Comparison of ENCODE assay signal across 18 cellular contexts in the genomic region with DNA sequence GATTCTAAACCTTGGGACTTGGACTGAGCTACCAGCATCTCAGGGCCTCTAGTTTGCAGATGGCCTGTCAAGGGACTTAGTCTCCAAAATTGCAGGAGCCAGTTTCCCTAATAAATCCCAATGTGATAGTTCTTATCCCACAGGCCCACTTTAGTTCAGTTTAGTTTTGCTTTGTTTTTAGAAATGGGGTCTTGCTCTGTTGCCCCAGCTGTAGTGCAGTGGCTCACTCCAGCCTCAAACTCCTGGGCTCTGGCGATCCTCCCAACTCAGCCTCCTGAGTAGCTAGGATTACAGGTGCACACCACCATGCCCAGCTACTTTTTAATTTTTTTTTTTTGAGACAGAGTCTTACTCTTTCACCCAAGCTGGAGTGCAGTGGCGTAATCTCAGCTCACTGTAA. TPM values are rescaled to one million over a fixed set of nuclear protein-coding genes. Genes with fewer than 3 reads are reported as not detected.
DNase-seq lines count a peak whose midpoint lies in the region; ATAC-seq and TF ChIP-seq lines count a peak whose summit lies in the region.
"Had no signal": no experiment of that assay in that cellular context is flagged by ENCODE, and none has a peak within 500 bp of the region (broad histone marks: within the 10 kb centered on the region; RNA-seq: fewer than 3 reads in every experiment).

No MANE protein-coding gene starts in this region.

- H3K4me3 ChIP-seq in CD4-positive, alpha-beta memory T cell (ENCODE audit: low read length in 2 of 2): no peak overlapping the region
- H3K4me3 ChIP-seq: BLaER1 treated with 17β-estradiol and CSF1 and Interleukin-3, amounts not matched to agents 10 nM and 100 nM; SK-N-MC had no signal

- H3K36me3 ChIP-seq in CD4-positive, alpha-beta memory T cell (ENCODE audit: insufficient read depth, low read length): no peaks in the 10 kb centered on the region

- no peak for TF ChIP-seq CTCF in nephron progenitor cell (IDR thresholded peaks at IDR 0.05)

- peaks cover 25% of the 10 kb centered on the region for H3K4me1 ChIP-seq in CD4-positive, alpha-beta memory T cell (ENCODE audit: insufficient read depth, low read length)

- H3K9me3 Mint-ChIP-seq in activated naive CD4-positive, alpha-beta T cell treated with anti-CD3 and anti-CD28 coated beads, Interleukin-2, amount 10 ng/mL, durations not matched to agents 7 days and 5 days: no peaks in the 10 kb centered on the region
- no peaks in the 10 kb centered on the region for H3K9me3 Mint-ChIP-seq in activated naive CD4-positive, alpha-beta T cell treated with anti-CD3 and anti-CD28 coated beads, Interleukin-2, amount 50 U/mL, for 72 hours
- H3K9me3 Mint-ChIP-seq in CD4-positive, alpha-beta memory T cell: no peaks in the 10 kb centered on the region
- no peaks in the 10 kb centered on the region for H3K9me3 Mint-ChIP-seq in nephron progenitor cell
- H3K9me3 Mint-ChIP-seq: H9 had no signal

- H3K36me3 Mint-ChIP-seq in activated naive CD4-positive, alpha-beta T cell treated with anti-CD3 and anti-CD28 coated beads, Interleukin-2, amount 10 ng/mL, durations not matched to agents 7 days and 5 days: peaks cover 9% of the 10 kb centered on the region
- H3K36me3 Mint-ChIP-seq in activated naive CD4-positive, alpha-beta T cell treated with anti-CD3 and anti-CD28 coated beads, Interleukin-2, amount 50 U/mL, for 72 hours: peaks cover 21 to 24% of the 10 kb centered on the region in 2 donors
- peaks cover 0 to 24% of the 10 kb centered on the region in 2 donors for H3K36me3 Mint-ChIP-seq in CD4-positive, alpha-beta memory T cell
- H3K36me3 Mint-ChIP-seq in T-helper 17 cell (ENCODE audit: low read depth) (peaks cover 7% of the 10 kb centered on the region), nephron progenitor cell (ENCODE audit: low read depth) (no peaks in the 10 kb centered on the region)

- CTCF ChIA-PET in activated naive CD4-positive, alpha-beta T cell treated with anti-CD3 and anti-CD28 coated beads, Interleukin-2, amount 10 ng/mL, durations not matched to agents 7 days and 5 days (lab: Charles Lee): interaction anchor here (0.6 to 1.2 kb wide), 3 partner anchors 9 to 63 kb away, joined by 3 to 4 read pairs (median 3); a partner anchor contains a TSS
- CTCF ChIA-PET in CD4-positive, alpha-beta memory T cell (lab: Charles Lee; ENCODE audit: partially characterized antibody): interaction anchor here (0.6 to 2.7 kb wide), 4 partner anchors 15 to 289 kb away, joined by 3 to 11 read pairs (median 4); a partner anchor contains a TSS

- no peak for ATAC-seq in activated naive CD4-positive, alpha-beta T cell treated with anti-CD3 and anti-CD28 coated beads, Interleukin-2, amount 50 U/mL, for 72 hours
- ATAC-seq in T-helper 17 cell (no peak), GM21423 (IDR thresholded peaks at IDR 0.05; ENCODE audit: unreplicated experiment) (no peak)

- H3K27me3 Mint-ChIP-seq in activated naive CD4-positive, alpha-beta T cell treated with anti-CD3 and anti-CD28 coated beads, Interleukin-2, amount 10 ng/mL, durations not matched to agents 7 days and 5 days: peaks cover 13% of the 10 kb centered on the region
- no peaks in the 10 kb centered on the region for H3K27me3 Mint-ChIP-seq in CD4-positive, alpha-beta memory T cell
- H3K27me3 Mint-ChIP-seq in T-helper 17 cell: no peaks in the 10 kb centered on the region
- peaks cover 10% of the 10 kb centered on the region for H3K27me3 Mint-ChIP-seq in nephron progenitor cell (ENCODE audit: low read depth, poor library complexity)

- H3K27ac ChIP-seq in CD4-positive, alpha-beta memory T cell (ENCODE audit: low read depth, low read length): no peak overlapping the region
- H3K27ac ChIP-seq: BLaER1 treated with 17β-estradiol and CSF1 and Interleukin-3, amounts not matched to agents 10 nM and 100 nM; SK-N-MC had no signal

- no peaks in the 10 kb centered on the region for H3K27me3 ChIP-seq in CD4-positive, alpha-beta memory T cell (ENCODE audit: insufficient read depth, low read length)
- H3K27me3 ChIP-seq: BLaER1 treated with 17β-estradiol and CSF1 and Interleukin-3, amounts not matched to agents 10 nM and 100 nM had no signal

- POLR2A ChIA-PET in CD4-positive, alpha-beta memory T cell (lab: Charles Lee; ENCODE audit: partially characterized antibody): interaction anchor here (4.8 to 8.0 kb wide), 3 partner anchors 16 to 78 kb away, joined by 49 to 187 read pairs (median 93); a partner anchor contains a TSS

- no peak for DNase-seq in activated naive CD4-positive, alpha-beta T cell treated with anti-CD3 and anti-CD28 coated beads, Interleukin-2, amount 10 ng/mL, durations not matched to agents 7 days and 5 days
- no peak for DNase-seq in activated naive CD4-positive, alpha-beta T cell treated with anti-CD3 and anti-CD28 coated beads, Interleukin-2, amount 50 U/mL, for 72 hours (ENCODE audit: low spot score in 2 of 2)
- DNase-seq in CD4-positive, alpha-beta memory T cell: no peak
- DNase-seq in T-helper 17 cell: no peak
- DNase-seq in nephron progenitor cell: no peak
- DNase-seq in NCI-H2107 (lab: John Stamatoyannopoulos, UW): no peak
- no peak for DNase-seq in NOMO-1 (lab: John Stamatoyannopoulos, UW; ENCODE audit: unreplicated experiment in 2 of 2)
- DNase-seq: COR-L47; H9; NCI-H1105; NCI-H1694 treated with DMSO at 0.1 percent for 48 hours; NCI-H510A; NCI-H748 treated with DMSO at 0.1 percent for 48 hours; NK-92 treated with Interleukin-12 subunit alpha and Interleukin-12 subunit beta, amount 100 ng/mL, for 24 hours; Right ventricle myocardium superior had no signal

- intact Hi-C loops in CD4-positive, alpha-beta memory T cell (cut with micrococcal nuclease): loop anchor here (5.0 to 10.0 kb wide), 2 partner anchors 337 to 800 kb away; a partner anchor contains a TSS

- peaks cover 26% of the 10 kb centered on the region for H3K4me1 Mint-ChIP-seq in activated naive CD4-positive, alpha-beta T cell treated with anti-CD3 and anti-CD28 coated beads, Interleukin-2, amount 10 ng/mL, durations not matched to agents 7 days and 5 days
- H3K4me1 Mint-ChIP-seq in CD4-positive, alpha-beta memory T cell: peaks cover 16 to 40% (median 27%) of the 10 kb centered on the region in 4 donors
- peaks cover 25% of the 10 kb centered on the region for H3K4me1 Mint-ChIP-seq in T-helper 17 cell
- H3K4me1 Mint-ChIP-seq in nephron progenitor cell: peaks cover 30% of the 10 kb centered on the region

- H3K9me3 ChIP-seq in CD4-positive, alpha-beta memory T cell (ENCODE audit: control insufficient read depth in 1 of 2, low read length in 2 of 2): no peaks in the 10 kb centered on the region
- H3K9me3 ChIP-seq in T-helper 17 cell (ENCODE audit: control insufficient read depth, low read length, poor library complexity, severe bottlenecking): no peaks in the 10 kb centered on the region
- H3K9me3 ChIP-seq: BLaER1 treated with 17β-estradiol and CSF1 and Interleukin-3, amounts not matched to agents 10 nM and 100 nM had no signal

- H3K27ac Mint-ChIP-seq in activated naive CD4-positive, alpha-beta T cell treated with anti-CD3 and anti-CD28 coated beads, Interleukin-2, amount 10 ng/mL, durations not matched to agents 7 days and 5 days: peak overlapping the region; percentile 45
- H3K27ac Mint-ChIP-seq in activated naive CD4-positive, alpha-beta T cell treated with anti-CD3 and anti-CD28 coated beads, Interleukin-2, amount 50 U/mL, for 72 hours: no peak overlapping the region
- peak overlapping the region in 4 of 7 donors; percentile 4 to 84 (median 66) for H3K27ac Mint-ChIP-seq in CD4-positive, alpha-beta memory T cell
- H3K27ac Mint-ChIP-seq in T-helper 17 cell (peak overlapping the region; percentile 100), nephron progenitor cell (no peak overlapping the region)
- H3K27ac Mint-ChIP-seq: H9 had no signal

- no peak overlapping the region for H3K4me3 Mint-ChIP-seq in activated naive CD4-positive, alpha-beta T cell treated with anti-CD3 and anti-CD28 coated beads, Interleukin-2, amount 10 ng/mL, durations not matched to agents 7 days and 5 days
- peak overlapping the region in 2 of 8 donors; percentile 17 to 32 for H3K4me3 Mint-ChIP-seq in CD4-positive, alpha-beta memory T cell
- H3K4me3 Mint-ChIP-seq in T-helper 17 cell (no peak overlapping the region), nephron progenitor cell (peak overlapping the region; percentile 8)

RNA-seq across cellular contexts. Expression of a gene that starts 2.6 kb away (rescaled TPM):
- 100 to 1,000 TPM; 266 to 292 TPM for total RNA-seq in activated naive CD4-positive, alpha-beta T cell treated with anti-CD3 and anti-CD28 coated beads, Interleukin-2, amount 50 U/mL, for 72 hours
- total RNA-seq in CD4-positive, alpha-beta memory T cell: 100 to 1,000 TPM; 601 to 604 TPM
- 100 to 1,000 TPM; 103 to 155 TPM for polyA plus RNA-seq in CD4-positive, alpha-beta memory T cell
- 100 to 1,000 TPM; 454 to 510 TPM for total RNA-seq in T-helper 17 cell

RNA-seq across cellular contexts. Expression of a gene that starts 16.0 kb away (rescaled TPM):
- 10 to 100 TPM; 12.6 to 48.6 TPM for total RNA-seq in activated naive CD4-positive, alpha-beta T cell treated with anti-CD3 and anti-CD28 coated beads, Interleukin-2, amount 50 U/mL, for 72 hours
- 10 to 100 TPM; 31.7 to 33.1 TPM for total RNA-seq in CD4-positive, alpha-beta memory T cell
- polyA plus RNA-seq in CD4-positive, alpha-beta memory T cell: 10 to 100 TPM; 44.9 to 88.1 TPM
- 10 to 100 TPM; 50.8 to 54.9 TPM for total RNA-seq in T-helper 17 cell

Comparison
In these comparisons a context has a peak if more than half of its experiments do, and no peak if none do; other contexts are left out.
1. H3K27ac Mint-ChIP-seq: peak in activated naive CD4-positive, alpha-beta T cell treated with anti-CD3 and anti-CD28 coated beads, Interleukin-2, amount 10 ng/mL, durations not matched to agents 7 days and 5 days (single experiment), CD4-positive, alpha-beta memory T cell (4 of 7) and T-helper 17 cell (single experiment); none in activated naive CD4-positive, alpha-beta T cell treated with anti-CD3 and anti-CD28 coated beads, Interleukin-2, amount 50 U/mL, for 72 hours (0 of 2) and nephron progenitor cell (single experiment).